28 cellular contexts compared by ENCODE assay signal in genomic region chr12:15722951-15723350, GRCh38.
"Had no signal": no experiment of that assay in that cellular context is flagged by ENCODE, and none has a peak within 500 bp of the region (broad histone marks: within the 10 kb centered on the region; RNA-seq: fewer than 3 reads in every experiment).

No MANE protein-coding gene starts in this region.

- DNase-seq: heart left ventricle; hypothalamus; immature natural killer cell; kidney; left colon; left lung; lower lobe of right lung; midbrain; mucosa of descending colon; naive thymus-derived CD4-positive, alpha-beta T cell; nucleus accumbens; ovary; right lobe of liver; stimulated activated CD4-positive, alpha-beta T cell treated with anti-CD3 and anti-CD28 coated beads, Interleukin-12 subunit alpha, Interleukin-12 subunit beta, amount 100 ng/mL, for 4 hours; stimulated activated CD4-positive, alpha-beta T cell treated with anti-CD3 and anti-CD28 coated beads, Interleukin-15, amount 100 ng/mL, for 24 hours; stimulated activated CD4-positive, alpha-beta T cell treated with anti-CD3 and anti-CD28 coated beads, Interleukin-2, amount 100 ng/mL, for 24 hours; stimulated activated CD4-positive, alpha-beta T cell treated with anti-CD3 and anti-CD28 coated beads, Interleukin-4, amount 100 ng/mL, for 1 hour; stimulated activated naive B cell treated with anti-CD40 and anti-IgM and Interleukin-4, amounts not matched to agents 10 μg/mL and 1 μg/mL and 100 μg/mL, for 72 hours; stimulated activated naive CD8-positive, alpha-beta T cell treated with anti-CD3 and anti-CD28 coated beads, Interleukin-15, Interleukin-2, amounts not matched to agents 100 U/mL and 50 U/mL, for 24 hours; stomach; tibial artery; trophoblast cell; upper lobe of right lung had no signal

- H3K27ac ChIP-seq: heart left ventricle, left lung, lower lobe of right lung, ovary, right atrium auricular region, right lobe of liver, stomach, thoracic aorta, upper lobe of right lung had no signal

- H3K9me3 Mint-ChIP-seq: immature natural killer cell; natural killer cell treated with Interleukin-12 subunit alpha and Interleukin-12 subunit beta and Interleukin-15 and Interleukin-18, amount 100 ng/mL, for 72 hours; stimulated activated naive B cell treated with anti-CD40 and anti-IgM and Interleukin-4, amounts not matched to agents 10 μg/mL and 1 μg/mL and 100 μg/mL, for 72 hours had no signal

- H3K36me3 Mint-ChIP-seq: immature natural killer cell; naive thymus-derived CD4-positive, alpha-beta T cell; natural killer cell treated with Interleukin-12 subunit alpha and Interleukin-12 subunit beta and Interleukin-15 and Interleukin-18, amount 100 ng/mL, for 72 hours; stimulated activated naive B cell treated with anti-CD40 and anti-IgM and Interleukin-4, amounts not matched to agents 10 μg/mL and 1 μg/mL and 100 μg/mL, for 72 hours had no signal

- H3K27me3 ChIP-seq: heart left ventricle, left lung, ovary, right atrium auricular region, right lobe of liver, stomach, tibial artery, upper lobe of right lung had no signal

- H3K9me3 ChIP-seq: heart left ventricle, left lung, lower lobe of right lung, mucosa of descending colon, ovary, right atrium auricular region, right lobe of liver, stomach, thoracic aorta, tibial artery, upper lobe of right lung had no signal

- ATAC-seq: heart left ventricle; left colon; left lung; lower lobe of right lung; mucosa of descending colon; naive thymus-derived CD4-positive, alpha-beta T cell; natural killer cell treated with Interleukin-12 subunit alpha and Interleukin-12 subunit beta and Interleukin-15 and Interleukin-18, amount 100 ng/mL, for 72 hours; right lobe of liver; stimulated activated naive B cell treated with anti-CD40 and anti-IgM and Interleukin-4, amounts not matched to agents 10 μg/mL and 1 μg/mL and 100 μg/mL, for 72 hours; stimulated activated naive CD8-positive, alpha-beta T cell treated with anti-CD3 and anti-CD28 coated beads, Interleukin-15, Interleukin-2, amounts not matched to agents 100 U/mL and 50 U/mL, for 24 hours; upper lobe of right lung had no signal

- H3K27ac Mint-ChIP-seq: immature natural killer cell; naive thymus-derived CD4-positive, alpha-beta T cell; natural killer cell treated with Interleukin-12 subunit alpha and Interleukin-12 subunit beta and Interleukin-15 and Interleukin-18, amount 100 ng/mL, for 72 hours; progenitor cell of endocrine pancreas; stimulated activated naive B cell treated with anti-CD40 and anti-IgM and Interleukin-4, amounts not matched to agents 10 μg/mL and 1 μg/mL and 100 μg/mL, for 72 hours had no signal

- H3K4me3 Mint-ChIP-seq: immature natural killer cell; naive thymus-derived CD4-positive, alpha-beta T cell; natural killer cell treated with Interleukin-12 subunit alpha and Interleukin-12 subunit beta and Interleukin-15 and Interleukin-18, amount 100 ng/mL, for 72 hours; stimulated activated naive B cell treated with anti-CD40 and anti-IgM and Interleukin-4, amounts not matched to agents 10 μg/mL and 1 μg/mL and 100 μg/mL, for 72 hours had no signal

- H3K27me3 Mint-ChIP-seq: progenitor cell of endocrine pancreas; stimulated activated naive B cell treated with anti-CD40 and anti-IgM and Interleukin-4, amounts not matched to agents 10 μg/mL and 1 μg/mL and 100 μg/mL, for 72 hours had no signal

- H3K36me3 ChIP-seq: heart left ventricle, left lung, lower lobe of right lung, ovary, right atrium auricular region, right lobe of liver, stomach, thoracic aorta, tibial artery, upper lobe of right lung had no signal

- H3K4me1 Mint-ChIP-seq: immature natural killer cell had no signal

- H3K4me3 ChIP-seq: heart left ventricle, left lung, lower lobe of right lung, mucosa of descending colon, ovary, right atrium auricular region, right lobe of liver, skin epidermis, stomach, thoracic aorta, tibial artery, upper lobe of right lung had no signal
